In the genomic region with DNA sequence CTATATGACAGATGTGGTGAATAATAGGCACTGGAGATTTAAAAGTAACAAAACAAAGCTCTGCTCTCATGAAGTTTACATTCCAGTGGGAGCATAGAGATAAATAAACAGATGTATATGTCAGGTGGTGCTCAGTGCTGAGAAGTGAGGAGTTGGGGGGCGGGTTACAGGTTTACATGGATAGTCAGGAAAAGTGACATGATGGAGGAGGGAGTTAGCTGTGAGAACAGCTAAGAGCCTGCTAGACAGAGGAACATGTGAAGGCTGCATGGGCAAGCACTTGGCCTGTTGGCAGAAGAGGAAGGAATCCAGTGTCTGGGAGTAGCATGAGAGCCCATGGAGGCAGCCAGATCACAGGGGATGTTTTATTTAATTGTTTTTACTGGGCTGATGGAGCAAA, we compare ENCODE assay signal across 9 cellular contexts. TPM values are rescaled to one million over a fixed set of nuclear protein-coding genes. Genes with fewer than 3 reads are reported as not detected.
A peak's percentile ranks its signal among the peaks of the same experiment; 100 is the strongest.
DNase-seq lines count a peak whose midpoint lies in the region; FAIRE-seq and TF ChIP-seq lines count a peak whose summit lies in the region.
"Had no signal": no experiment of that assay in that cellular context is flagged by ENCODE, and none has a peak within 500 bp of the region (broad histone marks: within the 10 kb centered on the region; RNA-seq: fewer than 3 reads in every experiment).

No MANE protein-coding gene starts in this region.

- intact Hi-C loops in sigmoid colon (cut with DNase I), result loop anchor here (5.0 to 10.0 kb wide), 2 partner anchors 75 to 1358 kb away; partner anchors contain the start of gene RELL1

- no peak overlapping the region; the same call in 1 of the 2 replicates for H3K9ac ChIP-seq in SU-DHL-6 (ENCODE audit: low read length)

- H4K20me1 ChIP-seq in SU-DHL-6 (ENCODE audit: low read depth, low read length), result no peaks in the 10 kb centered on the region
- no peaks in the 10 kb centered on the region for H4K20me1 ChIP-seq in hepatocyte (ENCODE audit: insufficient read depth, poor library complexity, severe bottlenecking)

- H3K4me3 ChIP-seq in SU-DHL-6 (ENCODE audit: insufficient read depth, low read length, poor library complexity, severe bottlenecking), result no peak overlapping the region
- no peak overlapping the region for H3K4me3 ChIP-seq in hepatocyte
- no peak overlapping the region for H3K4me3 ChIP-seq in sigmoid colon
- H3K4me3 ChIP-seq: SK-N-MC, skin epidermis had no signal

- H3K36me3 ChIP-seq in SU-DHL-6 (ENCODE audit: low read length) (no peaks in the 10 kb centered on the region), hepatocyte (replicated peaks; ENCODE audit: insufficient read depth, low read depth) (no peaks in the 10 kb centered on the region), sigmoid colon (no peaks in the 10 kb centered on the region)

- peaks cover 47% of the 10 kb centered on the region for H3F3A ChIP-seq in SU-DHL-6 (ENCODE audit: insufficient read depth)

- DNase-seq in GM19239 (ENCODE audit: insufficient read length, low spot score) (no peak), hepatocyte (ENCODE audit: low spot score) (no peak), sigmoid colon (no peak), GM20000 (ENCODE audit: low spot score) (no peak), NCI-H2227 treated with DMSO at 0.1 percent for 48 hours (lab: John Stamatoyannopoulos, UW) (no peak)
- no peak for DNase-seq in stimulated activated CD8-positive, alpha-beta memory T cell treated with anti-CD3 and anti-CD28 coated beads, Interleukin-4, amount 100 ng/mL, for 48 hours

- no peak for TF ChIP-seq POLR2A in sigmoid colon (IDR thresholded peaks at IDR 0.05)

- H3K4me1 ChIP-seq in hepatocyte (ENCODE audit: insufficient read depth), result peaks cover 21% of the 10 kb centered on the region
- peaks cover 0 to 48% (median 30%) of the 10 kb centered on the region in 4 donors for H3K4me1 ChIP-seq in sigmoid colon

- H3K27me3 ChIP-seq in SU-DHL-6 (ENCODE audit: low read length) (no peaks in the 10 kb centered on the region), hepatocyte (no peaks in the 10 kb centered on the region), sigmoid colon (no peaks in the 10 kb centered on the region)

- no peak overlapping the region for H3K27ac ChIP-seq in SU-DHL-6 (ENCODE audit: low read depth, low read length)
- peak overlapping the region; percentile 96 for H3K27ac ChIP-seq in hepatocyte
- peak overlapping the region in 3 of 4 donors; percentile 96 to 100 (median 98) for H3K27ac ChIP-seq in sigmoid colon
- H3K27ac ChIP-seq: SK-N-MC had no signal

- H2AFZ ChIP-seq in SU-DHL-6 (ENCODE audit: low read depth, low read length, severe bottlenecking) (peak overlapping the region; percentile 6), hepatocyte (no peak overlapping the region)

- no peak for TF ChIP-seq EP300 in sigmoid colon (IDR thresholded peaks at IDR 0.05)

- peak; percentile 52 for FAIRE-seq in GM19239 (lab: Jason Lieb, UNC)

- TF ChIP-seq CTCF in SU-DHL-6 (IDR thresholded peaks at IDR 0.05; ENCODE audit: insufficient read depth, low read length, poor library complexity, severe bottlenecking) (no peak), hepatocyte (IDR thresholded peaks at IDR 0.05; ENCODE audit: poor library complexity) (no peak), sigmoid colon (IDR thresholded peaks at IDR 0.05) (no peak), GM20000 (IDR thresholded peaks at IDR 0.05; ENCODE audit: extremely low read depth, missing control alignments) (no peak)

- no peaks in the 10 kb centered on the region for H3K9me2 ChIP-seq in SU-DHL-6 (replicated peaks; ENCODE audit: insufficient read depth, low read length)
- H3K9me2 ChIP-seq in hepatocyte (replicated peaks; ENCODE audit: insufficient read depth), result no peaks in the 10 kb centered on the region

- H3K79me2 ChIP-seq in SU-DHL-6 (ENCODE audit: insufficient read depth, low read length) (peaks cover 20% of the 10 kb centered on the region), hepatocyte (peaks cover 20% of the 10 kb centered on the region)

- peak overlapping the region; percentile 22 for H3K4me2 ChIP-seq in SU-DHL-6 (ENCODE audit: low read depth, low read length, poor library complexity, severe bottlenecking)
- H3K4me2 ChIP-seq in hepatocyte, result peak overlapping the region; percentile 90

- H3K9me3 ChIP-seq in SU-DHL-6 (ENCODE audit: insufficient read depth, low read length), result no peaks in the 10 kb centered on the region
- H3K9me3 ChIP-seq in hepatocyte (ENCODE audit: low read depth), result no peaks in the 10 kb centered on the region
- no peaks in the 10 kb centered on the region for H3K9me3 ChIP-seq in sigmoid colon

- WGBS in hepatocyte (ENCODE audit: low lambda C conversion rate, missing lambda C conversion rate), result 78% methylated on average over 1 of the region's 1 CpG
- WGBS in sigmoid colon, 2 donors, result 92 to 97% methylated on average over 1 of the region's 1 CpG

RNA-seq across cellular contexts. Expression of gene TMEM156, which starts 10.2 kb away (rescaled TPM):
- 1.3 TPM in 1 of 2 replicates, not detected in the other for total RNA-seq in hepatocyte
- polyA plus RNA-seq in hepatocyte, result not detected in 2 replicates
- total RNA-seq in sigmoid colon, result under 1 TPM in 1 of 4 donors, not detected in 3; 0.66 TPM
- polyA plus RNA-seq in sigmoid colon, result 1 to 10 TPM in 2 of 3 donors, not detected in 1; 6.5 to 9.1 TPM

RNA-seq across cellular contexts. Expression of gene KLHL5, which starts 19.7 kb away (rescaled TPM):
- total RNA-seq in hepatocyte (51.6 and 58.3 TPM in 2 replicates), sigmoid colon (100 to 1,000 TPM in 3 of 4 donors, 10 to 100 TPM in 1; 88.5 to 179 (median 161) TPM)
- polyA plus RNA-seq in hepatocyte (28.1 and 30.2 TPM in 2 replicates), sigmoid colon (10 to 100 TPM in 1 of 3 donors, 1 to 10 TPM in 2; 5.8 to 15.2 (median 6.6) TPM)
